ENCODE assay signal across 20 cellular contexts in the genomic region with DNA sequence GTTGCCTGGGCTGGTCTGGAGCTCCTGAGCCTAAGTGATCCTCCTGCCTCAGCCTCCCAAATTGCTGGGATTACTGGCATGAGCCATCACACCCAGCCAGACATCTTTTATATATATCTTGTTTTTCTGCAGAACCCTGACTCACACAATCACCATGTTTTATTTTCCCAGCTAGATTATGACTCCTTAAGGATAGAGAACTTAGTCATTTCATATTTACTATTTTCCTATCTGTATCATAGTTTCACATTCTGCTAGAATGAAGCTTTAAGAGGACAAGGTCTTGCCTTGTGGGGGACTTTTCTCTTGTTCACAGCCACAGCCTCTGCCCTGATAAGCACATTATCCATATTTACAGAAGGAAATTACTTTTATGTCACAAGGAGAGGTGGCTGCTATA.
DNase-seq lines count a peak whose midpoint lies in the region; ATAC-seq and TF ChIP-seq lines count a peak whose summit lies in the region.
"Had no signal": no experiment of that assay in that cellular context is flagged by ENCODE, and none has a peak within 500 bp of the region (broad histone marks: within the 10 kb centered on the region; RNA-seq: fewer than 3 reads in every experiment).

No MANE protein-coding gene starts in this region.

- H3K23ac ChIP-seq in mesenchymal stem cell (ENCODE audit: low read length in 2 of 2): no peak overlapping the region

- peaks cover 4% of the 10 kb centered on the region for H3K36me3 Mint-ChIP-seq in activated CD8-positive, alpha-beta T cell treated with anti-CD3 and anti-CD28 coated beads for 36 hours (ENCODE audit: low read depth)
- H3K36me3 Mint-ChIP-seq in activated CD8-positive, alpha-beta T cell treated with anti-CD3 and anti-CD28 coated beads, Interleukin-2, amount 10 ng/mL, durations not matched to agents 7 days and 5 days (ENCODE audit: low read depth): no peaks in the 10 kb centered on the region
- H3K36me3 Mint-ChIP-seq in HFFc6 (ENCODE audit: low read depth) (peaks cover 4% of the 10 kb centered on the region; the same call in 1 of the 2 replicates), GM23338 (ENCODE audit: low read depth) (no peaks in the 10 kb centered on the region)
- H3K36me3 Mint-ChIP-seq in central memory CD8-positive, alpha-beta T cell (ENCODE audit: insufficient read depth): peaks cover 2% of the 10 kb centered on the region
- no peaks in the 10 kb centered on the region for H3K36me3 Mint-ChIP-seq in activated CD8-positive, alpha-beta memory T cell treated with anti-CD3 and anti-CD28 coated beads, Interleukin-2, amount 10 ng/mL, durations not matched to agents 7 days and 5 days

- H3K4me2 ChIP-seq in mesenchymal stem cell (ENCODE audit: low read length, poor library complexity, severe bottlenecking) (no peak overlapping the region), GM23338 (no peak overlapping the region)

- peak; percentile 27 for ATAC-seq in activated CD8-positive, alpha-beta T cell treated with anti-CD3 and anti-CD28 coated beads for 36 hours
- no peak for ATAC-seq in activated CD8-positive, alpha-beta T cell treated with anti-CD3 and anti-CD28 coated beads, Interleukin-2, amount 10 ng/mL, durations not matched to agents 7 days and 5 days
- ATAC-seq in central memory CD8-positive, alpha-beta T cell (replicated peaks; ENCODE audit: extremely low read depth, poor library complexity, severe bottlenecking): no peak
- ATAC-seq in GM23338: no peak
- ATAC-seq in activated CD8-positive, alpha-beta memory T cell treated with anti-CD3 and anti-CD28 coated beads, Interleukin-2, amount 10 ng/mL, durations not matched to agents 7 days and 5 days: no peak
- ATAC-seq: left colon, mucosa of descending colon had no signal

- H3K79me1 ChIP-seq in mesenchymal stem cell (replicated peaks; ENCODE audit: low read length, poor library complexity, severe bottlenecking): no peaks in the 10 kb centered on the region

- H2AFZ ChIP-seq in mesenchymal stem cell (ENCODE audit: low read depth, low read length): no peak overlapping the region
- no peak overlapping the region for H2AFZ ChIP-seq in GM23338

- H3K79me2 ChIP-seq in GM23338 (replicated peaks; ENCODE audit: insufficient read depth): no peaks in the 10 kb centered on the region

- no peak overlapping the region for H3K14ac ChIP-seq in mesenchymal stem cell (ENCODE audit: low read length in 2 of 2)

- H4K91ac ChIP-seq in mesenchymal stem cell (ENCODE audit: low read length): no peak overlapping the region

- no peak overlapping the region for H2BK15ac ChIP-seq in mesenchymal stem cell (ENCODE audit: low read depth, poor library complexity, severe bottlenecking)

- H3K4me3 Mint-ChIP-seq in activated CD8-positive, alpha-beta T cell treated with anti-CD3 and anti-CD28 coated beads for 36 hours: no peak overlapping the region
- no peak overlapping the region for H3K4me3 Mint-ChIP-seq in activated CD8-positive, alpha-beta T cell treated with anti-CD3 and anti-CD28 coated beads, Interleukin-2, amount 10 ng/mL, durations not matched to agents 7 days and 5 days
- no peak overlapping the region for H3K4me3 Mint-ChIP-seq in HFFc6
- H3K4me3 Mint-ChIP-seq in central memory CD8-positive, alpha-beta T cell: no peak overlapping the region
- no peak overlapping the region for H3K4me3 Mint-ChIP-seq in GM23338
- H3K4me3 Mint-ChIP-seq in activated CD8-positive, alpha-beta memory T cell treated with anti-CD3 and anti-CD28 coated beads, Interleukin-2, amount 10 ng/mL, durations not matched to agents 7 days and 5 days: no peak overlapping the region
- H3K4me3 Mint-ChIP-seq: CD8-positive, alpha-beta memory T cell had no signal

- TF ChIP-seq CTCF in activated CD8-positive, alpha-beta T cell treated with anti-CD3 and anti-CD28 coated beads for 36 hours (IDR thresholded peaks at IDR 0.05): no peak
- TF ChIP-seq CTCF in HFFc6 (IDR thresholded peaks at IDR 0.05) (no peak), GM23338 (conservative IDR thresholded peaks at IDR 0.05; ENCODE audit: low read depth in 2 of 2) (no peak)

- H3K9ac ChIP-seq in mesenchymal stem cell (ENCODE audit: low read length): no peak overlapping the region

- no peak for DNase-seq in activated CD8-positive, alpha-beta T cell treated with anti-CD3 and anti-CD28 coated beads for 36 hours
- no peak for DNase-seq in activated CD8-positive, alpha-beta T cell treated with anti-CD3 and anti-CD28 coated beads, Interleukin-2, amount 10 ng/mL, durations not matched to agents 7 days and 5 days
- DNase-seq in HFFc6 (peak; percentile 32), mesenchymal stem cell (peak; percentile 37), GM23338 (ENCODE audit: low spot score) (no peak), SW 1271 (lab: John Stamatoyannopoulos, UW) (no peak)
- DNase-seq in central memory CD8-positive, alpha-beta T cell (ENCODE audit: low spot score in 2 of 2): no peak
- DNase-seq in activated CD8-positive, alpha-beta memory T cell treated with anti-CD3 and anti-CD28 coated beads, Interleukin-2, amount 10 ng/mL, durations not matched to agents 7 days and 5 days: no peak
- DNase-seq: ACHN; activated naive CD4-positive, alpha-beta T cell treated with Interleukin-2 at 50 U/mL for 16 hours; CD8-positive, alpha-beta memory T cell; effector CD4-positive, alpha-beta T cell; foreskin melanocyte; left colon; mucosa of descending colon; NCI-H1930; retina; stomach; T-helper 1 cell had no signal

- H3K4me1 ChIP-seq in mesenchymal stem cell (ENCODE audit: control insufficient read depth, insufficient read depth, low read depth, low read length): no peaks in the 10 kb centered on the region
- peaks cover 20% of the 10 kb centered on the region for H3K4me1 ChIP-seq in GM23338 (ENCODE audit: insufficient read depth)

- no peaks in the 10 kb centered on the region for H3F3A ChIP-seq in GM23338 (replicated peaks; ENCODE audit: low read depth)

- no peak overlapping the region for H4K8ac ChIP-seq in mesenchymal stem cell (ENCODE audit: low read length)

- H3K27ac ChIP-seq in mesenchymal stem cell (ENCODE audit: low read length, poor library complexity, severe bottlenecking) (no peak overlapping the region), GM23338 (ENCODE audit: low read depth) (no peak overlapping the region)
- H3K27ac ChIP-seq: cardiac muscle cell, stomach had no signal

- H2BK5ac ChIP-seq in mesenchymal stem cell (ENCODE audit: low read depth, low read length, poor library complexity, severe bottlenecking): no peak overlapping the region

- H3K27me3 ChIP-seq in mesenchymal stem cell (ENCODE audit: control insufficient read depth in 1 of 2, insufficient read depth in 1 of 2, low read length in 2 of 2) (peaks cover 0 to 3% of the 10 kb centered on the region in 2 experiments), GM23338 (ENCODE audit: insufficient read depth) (no peaks in the 10 kb centered on the region)
- H3K27me3 ChIP-seq: cardiac muscle cell, stomach had no signal

- H3K9me3 Mint-ChIP-seq in activated CD8-positive, alpha-beta T cell treated with anti-CD3 and anti-CD28 coated beads for 36 hours: peaks cover 8% of the 10 kb centered on the region
- no peaks in the 10 kb centered on the region for H3K9me3 Mint-ChIP-seq in activated CD8-positive, alpha-beta T cell treated with anti-CD3 and anti-CD28 coated beads, Interleukin-2, amount 10 ng/mL, durations not matched to agents 7 days and 5 days (ENCODE audit: insufficient read depth)
- H3K9me3 Mint-ChIP-seq in HFFc6 (no peaks in the 10 kb centered on the region), GM23338 (no peaks in the 10 kb centered on the region)
- no peaks in the 10 kb centered on the region for H3K9me3 Mint-ChIP-seq in central memory CD8-positive, alpha-beta T cell
- H3K9me3 Mint-ChIP-seq in activated CD8-positive, alpha-beta memory T cell treated with anti-CD3 and anti-CD28 coated beads, Interleukin-2, amount 10 ng/mL, durations not matched to agents 7 days and 5 days (ENCODE audit: low read depth): peaks cover 2% of the 10 kb centered on the region
- H3K9me3 Mint-ChIP-seq: CD8-positive, alpha-beta memory T cell had no signal

- no peak overlapping the region for H3K27ac Mint-ChIP-seq in activated CD8-positive, alpha-beta T cell treated with anti-CD3 and anti-CD28 coated beads for 36 hours
- no peak overlapping the region for H3K27ac Mint-ChIP-seq in activated CD8-positive, alpha-beta T cell treated with anti-CD3 and anti-CD28 coated beads, Interleukin-2, amount 10 ng/mL, durations not matched to agents 7 days and 5 days
- H3K27ac Mint-ChIP-seq in HFFc6 (peak overlapping the region; percentile 75), GM23338 (no peak overlapping the region)
- peak overlapping the region; percentile 50 for H3K27ac Mint-ChIP-seq in central memory CD8-positive, alpha-beta T cell (ENCODE audit: low read depth)
- H3K27ac Mint-ChIP-seq in activated CD8-positive, alpha-beta memory T cell treated with anti-CD3 and anti-CD28 coated beads, Interleukin-2, amount 10 ng/mL, durations not matched to agents 7 days and 5 days: no peak overlapping the region

- H3K36me3 ChIP-seq in mesenchymal stem cell (ENCODE audit: control insufficient read depth in 1 of 2, insufficient read depth in 2 of 2, low read depth in 1 of 2, low read length in 2 of 2) (no peaks in the 10 kb centered on the region), GM23338 (ENCODE audit: insufficient read depth) (no peaks in the 10 kb centered on the region)
- H3K36me3 ChIP-seq: cardiac muscle cell, stomach had no signal

- CTCF ChIA-PET in activated CD8-positive, alpha-beta T cell treated with anti-CD3 and anti-CD28 coated beads for 36 hours (lab: Charles Lee): interaction anchor here (1.5 to 1.6 kb wide), 2 partner anchors 64 to 155 kb away, joined by 3 read pairs; no protein-coding TSS in a partner anchor
- CTCF ChIA-PET in activated CD8-positive, alpha-beta T cell treated with anti-CD3 and anti-CD28 coated beads, Interleukin-2, amount 10 ng/mL, durations not matched to agents 7 days and 5 days (lab: Charles Lee): interaction anchor here (1.2 kb wide), 1 partner anchor 97 kb away, joined by 4 read pairs; no protein-coding TSS in a partner anchor
- CTCF ChIA-PET in activated CD8-positive, alpha-beta memory T cell treated with anti-CD3 and anti-CD28 coated beads, Interleukin-2, amount 10 ng/mL, durations not matched to agents 7 days and 5 days (lab: Charles Lee): interaction anchor here (0.7 kb wide), 1 partner anchor 407 kb away, joined by 3 read pairs; no protein-coding TSS in a partner anchor

- no peak overlapping the region for H2BK120ac ChIP-seq in mesenchymal stem cell (ENCODE audit: low read depth, low read length)

- H3K4me3 ChIP-seq in mesenchymal stem cell (ENCODE audit: insufficient read depth in 1 of 2, low read depth in 1 of 2, low read length in 2 of 2): no peak overlapping the region
- no peak overlapping the region for H3K4me3 ChIP-seq in GM23338
- H3K4me3 ChIP-seq: cardiac muscle cell, mucosa of descending colon, stomach had no signal

- no peak overlapping the region for H2BK12ac ChIP-seq in mesenchymal stem cell (ENCODE audit: low read length in 2 of 2)

- no peaks in the 10 kb centered on the region for H3K27me3 Mint-ChIP-seq in activated CD8-positive, alpha-beta T cell treated with anti-CD3 and anti-CD28 coated beads for 36 hours
- H3K27me3 Mint-ChIP-seq in activated CD8-positive, alpha-beta T cell treated with anti-CD3 and anti-CD28 coated beads, Interleukin-2, amount 10 ng/mL, durations not matched to agents 7 days and 5 days (ENCODE audit: low read depth): no peaks in the 10 kb centered on the region
- H3K27me3 Mint-ChIP-seq in HFFc6 (ENCODE audit: insufficient read depth): peaks cover 1% of the 10 kb centered on the region
- no peaks in the 10 kb centered on the region for H3K27me3 Mint-ChIP-seq in central memory CD8-positive, alpha-beta T cell
- peaks cover 3% of the 10 kb centered on the region for H3K27me3 Mint-ChIP-seq in GM23338 (ENCODE audit: insufficient read depth, low read depth, poor library complexity)
- H3K27me3 Mint-ChIP-seq in activated CD8-positive, alpha-beta memory T cell treated with anti-CD3 and anti-CD28 coated beads, Interleukin-2, amount 10 ng/mL, durations not matched to agents 7 days and 5 days: no peaks in the 10 kb centered on the region
- H3K27me3 Mint-ChIP-seq: CD8-positive, alpha-beta memory T cell had no signal

- H3K9me3 ChIP-seq in mesenchymal stem cell (ENCODE audit: control insufficient read depth, low read length): no peaks in the 10 kb centered on the region
- H3K9me3 ChIP-seq: mucosa of descending colon, stomach had no signal

- peaks cover 30% of the 10 kb centered on the region for H3K4me1 Mint-ChIP-seq in activated CD8-positive, alpha-beta T cell treated with anti-CD3 and anti-CD28 coated beads for 36 hours (ENCODE audit: low read depth)
- peaks cover 7% of the 10 kb centered on the region for H3K4me1 Mint-ChIP-seq in activated CD8-positive, alpha-beta T cell treated with anti-CD3 and anti-CD28 coated beads, Interleukin-2, amount 10 ng/mL, durations not matched to agents 7 days and 5 days (ENCODE audit: low read depth)
- H3K4me1 Mint-ChIP-seq in HFFc6 (ENCODE audit: low read depth) (peaks cover 49% of the 10 kb centered on the region), GM23338 (peaks cover 23% of the 10 kb centered on the region)
- no peaks in the 10 kb centered on the region for H3K4me1 Mint-ChIP-seq in central memory CD8-positive, alpha-beta T cell
- H3K4me1 Mint-ChIP-seq in activated CD8-positive, alpha-beta memory T cell treated with anti-CD3 and anti-CD28 coated beads, Interleukin-2, amount 10 ng/mL, durations not matched to agents 7 days and 5 days: no peaks in the 10 kb centered on the region

- no peaks in the 10 kb centered on the region for H3K9me2 ChIP-seq in GM23338 (ENCODE audit: insufficient read depth)

- POLR2A ChIA-PET in activated CD8-positive, alpha-beta T cell treated with anti-CD3 and anti-CD28 coated beads for 36 hours (lab: Charles Lee): interaction anchor here (0.6 to 1.2 kb wide), 2 partner anchors 38 to 78 kb away, joined by 3 read pairs; no protein-coding TSS in a partner anchor
- POLR2A ChIA-PET in activated CD8-positive, alpha-beta T cell treated with anti-CD3 and anti-CD28 coated beads, Interleukin-2, amount 10 ng/mL, durations not matched to agents 7 days and 5 days (lab: Charles Lee): no interaction called here

- intact Hi-C loops in activated CD8-positive, alpha-beta T cell treated with anti-CD3 and anti-CD28 coated beads for 36 hours (cut with micrococcal nuclease): no loop called here

- no peak overlapping the region for H2AK5ac ChIP-seq in mesenchymal stem cell (ENCODE audit: low read length, severe bottlenecking)

- H3K4ac ChIP-seq in mesenchymal stem cell (ENCODE audit: low read depth in 1 of 2, low read length in 2 of 2): no peak overlapping the region

- H4K20me1 ChIP-seq in GM23338 (replicated peaks; ENCODE audit: insufficient read depth): no peaks in the 10 kb centered on the region

- no peak overlapping the region for H3K18ac ChIP-seq in mesenchymal stem cell (ENCODE audit: low read depth in 1 of 2, low read length in 2 of 2)

Comparison
In these comparisons a context has a peak if more than half of its experiments do, and no peak if none do; other contexts are left out.
1. DNase-seq: peak in HFFc6 (single experiment) and mesenchymal stem cell (single experiment); none in activated CD8-positive, alpha-beta T cell treated with anti-CD3 and anti-CD28 coated beads for 36 hours (single experiment), activated CD8-positive, alpha-beta T cell treated with anti-CD3 and anti-CD28 coated beads, Interleukin-2, amount 10 ng/mL, durations not matched to agents 7 days and 5 days (single experiment), central memory CD8-positive, alpha-beta T cell (0 of 2), GM23338 (single experiment), SW 1271 (0 of 2) and activated CD8-positive, alpha-beta memory T cell treated with anti-CD3 and anti-CD28 coated beads, Interleukin-2, amount 10 ng/mL, durations not matched to agents 7 days and 5 days (single experiment).
2. H3K27ac Mint-ChIP-seq: peak in HFFc6 (single experiment) and central memory CD8-positive, alpha-beta T cell (single experiment); none in activated CD8-positive, alpha-beta T cell treated with anti-CD3 and anti-CD28 coated beads for 36 hours (single experiment), activated CD8-positive, alpha-beta T cell treated with anti-CD3 and anti-CD28 coated beads, Interleukin-2, amount 10 ng/mL, durations not matched to agents 7 days and 5 days (single experiment), GM23338 (single experiment) and activated CD8-positive, alpha-beta memory T cell treated with anti-CD3 and anti-CD28 coated beads, Interleukin-2, amount 10 ng/mL, durations not matched to agents 7 days and 5 days (single experiment).